In genomic region chr1:161039546-161039945, GRCh38 we compare ENCODE assay signal across 11 cellular contexts. TPM values are rescaled to one million over a fixed set of nuclear protein-coding genes. Genes with fewer than 3 reads are reported as not detected.
A peak's percentile ranks its signal among the peaks of the same experiment; 100 is the strongest.
DNase-seq lines count a peak whose midpoint lies in the region; ATAC-seq and TF ChIP-seq lines count a peak whose summit lies in the region.
"Had no signal": no experiment of that assay in that cellular context is flagged by ENCODE, and none has a peak within 500 bp of the region (broad histone marks: within the 10 kb centered on the region; RNA-seq: fewer than 3 reads in every experiment).

No MANE protein-coding gene starts in this region.

- peaks cover 51% of the 10 kb centered on the region for H3K4me1 Mint-ChIP-seq in activated CD4-positive, alpha-beta T cell treated with anti-CD3 and anti-CD28 coated beads, Interleukin-2, amount 10 ng/mL, durations not matched to agents 7 days and 5 days
- peaks cover 47 to 58% (median 58%) of the 10 kb centered on the region in 3 donors for H3K4me1 Mint-ChIP-seq in T-cell
- peaks cover 27 to 55% of the 10 kb centered on the region in 2 donors for H3K4me1 Mint-ChIP-seq in stimulated activated naive B cell treated with anti-CD40 and anti-IgM and Interleukin-4, amounts not matched to agents 10 μg/mL and 1 μg/mL and 100 μg/mL, for 72 hours

- H3K4me3 Mint-ChIP-seq in activated CD4-positive, alpha-beta T cell treated with anti-CD3 and anti-CD28 coated beads, Interleukin-2, amount 10 ng/mL, durations not matched to agents 7 days and 5 days = peak overlapping the region; percentile 60
- peak overlapping the region; percentile 57 to 88 (median 72) for H3K4me3 Mint-ChIP-seq in T-cell
- H3K4me3 Mint-ChIP-seq in stimulated activated naive B cell treated with anti-CD40 and anti-IgM and Interleukin-4, amounts not matched to agents 10 μg/mL and 1 μg/mL and 100 μg/mL, for 72 hours = peak overlapping the region; percentile 75 to 98

- H3K27me3 Mint-ChIP-seq in activated CD4-positive, alpha-beta T cell treated with anti-CD3 and anti-CD28 coated beads, Interleukin-2, amount 10 ng/mL, durations not matched to agents 7 days and 5 days = no peaks in the 10 kb centered on the region
- H3K27me3 Mint-ChIP-seq in T-cell = no peaks in the 10 kb centered on the region
- H3K27me3 Mint-ChIP-seq in stimulated activated naive B cell treated with anti-CD40 and anti-IgM and Interleukin-4, amounts not matched to agents 10 μg/mL and 1 μg/mL and 100 μg/mL, for 72 hours = no peaks in the 10 kb centered on the region

- WGBS in heart right ventricle, 2 donors = 78 to 87% methylated on average over 5 of the region's 5 CpGs

- TF ChIP-seq CTCF in heart right ventricle (IDR thresholded peaks at IDR 0.05) = no peak

- H3K27ac ChIP-seq in epithelial cell of prostate (peak overlapping the region; percentile 67), heart right ventricle (no peak overlapping the region)

- no peaks in the 10 kb centered on the region for H3K9me3 Mint-ChIP-seq in activated CD4-positive, alpha-beta T cell treated with anti-CD3 and anti-CD28 coated beads, Interleukin-2, amount 10 ng/mL, durations not matched to agents 7 days and 5 days
- H3K9me3 Mint-ChIP-seq in T-cell = no peaks in the 10 kb centered on the region
- H3K9me3 Mint-ChIP-seq in stimulated activated naive B cell treated with anti-CD40 and anti-IgM and Interleukin-4, amounts not matched to agents 10 μg/mL and 1 μg/mL and 100 μg/mL, for 72 hours = no peaks in the 10 kb centered on the region

- intact Hi-C loops in posterior vena cava (cut with DNase I) (no loop called here), heart right ventricle (cut with DNase I) (no loop called here)

- H3K27me3 ChIP-seq in heart right ventricle = no peaks in the 10 kb centered on the region

- no peaks in the 10 kb centered on the region for H3K9me3 ChIP-seq in heart right ventricle

- peaks cover 49% of the 10 kb centered on the region for H3K36me3 Mint-ChIP-seq in activated CD4-positive, alpha-beta T cell treated with anti-CD3 and anti-CD28 coated beads, Interleukin-2, amount 10 ng/mL, durations not matched to agents 7 days and 5 days (ENCODE audit: low read depth)
- peaks cover 32% of the 10 kb centered on the region for H3K36me3 Mint-ChIP-seq in T-cell
- peaks cover 25 to 45% of the 10 kb centered on the region in 2 donors for H3K36me3 Mint-ChIP-seq in stimulated activated naive B cell treated with anti-CD40 and anti-IgM and Interleukin-4, amounts not matched to agents 10 μg/mL and 1 μg/mL and 100 μg/mL, for 72 hours

- H3K27ac Mint-ChIP-seq in activated CD4-positive, alpha-beta T cell treated with anti-CD3 and anti-CD28 coated beads, Interleukin-2, amount 10 ng/mL, durations not matched to agents 7 days and 5 days = peak overlapping the region; percentile 84
- peak overlapping the region; percentile 82 to 86 for H3K27ac Mint-ChIP-seq in T-cell
- H3K27ac Mint-ChIP-seq in stimulated activated naive B cell treated with anti-CD40 and anti-IgM and Interleukin-4, amounts not matched to agents 10 μg/mL and 1 μg/mL and 100 μg/mL, for 72 hours = peak overlapping the region; percentile 86

- peaks cover 0 to 36% (median 16%) of the 10 kb centered on the region in 9 donors for H3K4me1 ChIP-seq in heart right ventricle

- ATAC-seq in T-cell (replicated peaks in 1 of 4) = no peak
- no peak for ATAC-seq in stimulated activated naive B cell treated with anti-CD40 and anti-IgM and Interleukin-4, amounts not matched to agents 10 μg/mL and 1 μg/mL and 100 μg/mL, for 72 hours (replicated peaks)
- ATAC-seq in heart right ventricle = no peak

- no peak overlapping the region for H3K4me3 ChIP-seq in heart right ventricle

- DNase-seq in activated CD4-positive, alpha-beta T cell treated with anti-CD3 and anti-CD28 coated beads, Interleukin-2, amount 10 ng/mL, durations not matched to agents 7 days and 5 days = no peak
- DNase-seq in activated CD4-positive, alpha-beta T cell treated with anti-CD3 and anti-CD28 coated beads, Interleukin-2, amount 50 U/mL, for 4 hours = no peak
- DNase-seq in T-cell = no peak
- DNase-seq in epithelial cell of prostate (ENCODE audit: low read depth, low spot score) = no peak
- DNase-seq in stimulated activated naive B cell treated with anti-CD40 and anti-IgM and Interleukin-4, amounts not matched to agents 10 μg/mL and 1 μg/mL and 100 μg/mL, for 72 hours = no peak
- DNase-seq in posterior vena cava (ENCODE audit: low spot score) = no peak
- no peak for DNase-seq in heart right ventricle
- no peak for DNase-seq in NOMO-1 treated with dmso at 0.1 percent for 144 hours (lab: John Stamatoyannopoulos, UW; ENCODE audit: unreplicated experiment)
- DNase-seq: cerebellar nuclear complex had no signal

- POLR2A ChIA-PET in activated CD4-positive, alpha-beta T cell treated with anti-CD3 and anti-CD28 coated beads, Interleukin-2, amount 10 ng/mL, durations not matched to agents 7 days and 5 days (lab: Charles Lee) = interaction anchor here (0.6 kb wide), 1 partner anchor 8 kb away, joined by 6 read pairs; no protein-coding TSS in a partner anchor
- POLR2A ChIA-PET in T-cell (lab: Charles Lee) = interaction anchor here (0.5 to 1.9 kb wide), 5 partner anchors 18 to 764 kb away, joined by 6 to 17 read pairs (median 8); partner anchors contain the start of gene F11R (in 2 of the 2)

- CTCF ChIA-PET in activated CD4-positive, alpha-beta T cell treated with anti-CD3 and anti-CD28 coated beads, Interleukin-2, amount 10 ng/mL, durations not matched to agents 7 days and 5 days (lab: Charles Lee) = interaction anchor here (0.6 to 5.4 kb wide), 5 partner anchors 18 to 205 kb away, joined by 3 to 36 read pairs (median 6); partner anchors contain the start of genes F11R and KLHDC9
- CTCF ChIA-PET in T-cell (lab: Charles Lee) = interaction anchor here (0.6 to 5.1 kb wide), 7 partner anchors 18 to 58 kb away, joined by 3 to 25 read pairs (median 7); partner anchors contain the start of genes KLHDC9 (in 2 of the 2), ARHGAP30 (in 1 of the 2) and F11R (in 1 of the 2)

- H3K36me3 ChIP-seq in heart right ventricle = peaks cover 0 to 49% (median 41%) of the 10 kb centered on the region in 9 donors

RNA-seq across cellular contexts. Expression of gene TSTD1, which starts 0.8 kb away (rescaled TPM):
- 10 to 100 TPM; 33.5 to 43.6 TPM for total RNA-seq in activated CD4-positive, alpha-beta T cell treated with anti-CD3 and anti-CD28 coated beads, Interleukin-2, amount 10 ng/mL, durations not matched to agents 7 days and 5 days
- total RNA-seq in T-cell (100 to 1,000 TPM in 2 of 5 donors, 10 to 100 TPM in 3; 39.9 to 130 (median 94.8) TPM), posterior vena cava (10 to 100 TPM in 1 of 2 donors, 1 to 10 TPM in 1; 4.5 to 12.5 TPM), heart right ventricle (10 to 100 TPM in 9 of 10 donors, 1 to 10 TPM in 1; 8.0 to 18.0 (median 13.4) TPM)
- 10 to 100 TPM; 11.8 to 15.3 TPM for polyA plus RNA-seq in heart right ventricle

RNA-seq across cellular contexts. Expression of gene USF1, which starts 6.2 kb away (rescaled TPM):
- 10 to 100 TPM; 78.0 to 81.2 TPM for total RNA-seq in activated CD4-positive, alpha-beta T cell treated with anti-CD3 and anti-CD28 coated beads, Interleukin-2, amount 10 ng/mL, durations not matched to agents 7 days and 5 days
- 10 to 100 TPM; 65.4 to 96.1 (median 92.2) TPM for total RNA-seq in T-cell
- total RNA-seq in posterior vena cava = 10 to 100 TPM; 33.5 to 40.0 TPM
- total RNA-seq in heart right ventricle = 10 to 100 TPM; 23.7 to 43.6 (median 28.5) TPM
- 10 to 100 TPM; 42.4 to 55.1 TPM for polyA plus RNA-seq in heart right ventricle

RNA-seq across cellular contexts. Expression of gene F11R, which starts 18.6 kb away (rescaled TPM):
- 10 to 100 TPM; 14.1 to 15.6 TPM for total RNA-seq in activated CD4-positive, alpha-beta T cell treated with anti-CD3 and anti-CD28 coated beads, Interleukin-2, amount 10 ng/mL, durations not matched to agents 7 days and 5 days
- total RNA-seq in T-cell (10 to 100 TPM; 14.6 to 21.0 (median 18.7) TPM), posterior vena cava (10 to 100 TPM; 16.0 to 17.3 TPM), heart right ventricle (10 to 100 TPM in 6 of 10 donors, 1 to 10 TPM in 4; 7.1 to 22.7 (median 10.5) TPM)
- 1 to 10 TPM; 7.5 to 9.9 TPM for polyA plus RNA-seq in heart right ventricle

RNA-seq across cellular contexts. Expression of gene ARHGAP30, which starts 30.1 kb away (rescaled TPM):
- 100 to 1,000 TPM; 244 to 304 TPM for total RNA-seq in activated CD4-positive, alpha-beta T cell treated with anti-CD3 and anti-CD28 coated beads, Interleukin-2, amount 10 ng/mL, durations not matched to agents 7 days and 5 days
- total RNA-seq in T-cell (100 to 1,000 TPM; 193 to 299 (median 279) TPM), posterior vena cava (10 to 100 TPM; 10.5 to 15.2 TPM), heart right ventricle (10 to 100 TPM in 1 of 10 donors, 1 to 10 TPM in 9; 1.5 to 16.4 (median 2.1) TPM)
- 1 to 10 TPM; 1.2 to 1.4 TPM for polyA plus RNA-seq in heart right ventricle
- total RNA-seq: osteocyte had no signal

RNA-seq across cellular contexts. Expression of gene NECTIN4, which starts 49.8 kb away (rescaled TPM):
- total RNA-seq in activated CD4-positive, alpha-beta T cell treated with anti-CD3 and anti-CD28 coated beads, Interleukin-2, amount 10 ng/mL, durations not matched to agents 7 days and 5 days = under 1 TPM in 1 of 2 experiments, not detected in 1; 0.15 TPM
- total RNA-seq in T-cell (under 1 TPM in 1 of 5 donors, not detected in 4; 0.06 TPM), posterior vena cava (under 1 TPM in 1 of 2 donors, not detected in 1; 0.19 TPM), heart right ventricle (under 1 TPM in 1 of 10 donors, not detected in 9; 0.19 TPM)
- under 1 TPM in 1 of 2 donors, not detected in 1; 0.06 TPM for polyA plus RNA-seq in heart right ventricle
- total RNA-seq: osteocyte; T-helper 1 cell treated with Interleukin-12 subunit alpha and Interleukin-12 subunit beta and Interleukin-4 antibody, amounts not matched to agents 30 ng/mL and 1 ng/mL, for 36 hours had no signal
